ENCODE assay signal across 26 cellular contexts in genomic region chr5:137263319-137263718, GRCh38.
"Had no signal": no experiment of that assay in that cellular context is flagged by ENCODE, and none has a peak within 500 bp of the region (broad histone marks: within the 10 kb centered on the region; RNA-seq: fewer than 3 reads in every experiment).

No MANE protein-coding gene starts in this region.

- H3K9me3 ChIP-seq: gastroesophageal sphincter, left lung, mucosa of descending colon, prostate gland, sigmoid colon, stomach, thyroid gland, upper lobe of left lung had no signal

- ATAC-seq: foreskin keratinocyte; gastroesophageal sphincter; left lung; mucosa of descending colon; stimulated activated effector memory CD8-positive, alpha-beta T cell treated with anti-CD3 and anti-CD28 coated beads, Interleukin-12 subunit alpha, Interleukin-12 subunit beta, amount 100 ng/mL, for 72 hours had no signal

- H3K36me3 ChIP-seq: gastroesophageal sphincter, heart left ventricle, left lung, neural progenitor cell, prostate gland, sigmoid colon, stomach, thyroid gland, upper lobe of left lung had no signal

- H3K27me3 ChIP-seq: dorsolateral prefrontal cortex, heart left ventricle, left lung, neural progenitor cell, sigmoid colon, stomach, thyroid gland, upper lobe of left lung had no signal

- H3K4me1 ChIP-seq: foreskin keratinocyte, gastroesophageal sphincter, left lung, prostate gland, sigmoid colon, stomach, thyroid gland, upper lobe of left lung had no signal

- H3K4me3 ChIP-seq: dorsolateral prefrontal cortex, gastroesophageal sphincter, heart left ventricle, left lung, mucosa of descending colon, neural progenitor cell, prostate gland, sigmoid colon, stomach, thyroid gland, upper lobe of left lung had no signal

- DNase-seq: cerebellar nuclear complex; effector CD4-positive, alpha-beta T cell; foreskin keratinocyte; heart left ventricle; hippocampal formation; kidney glomerular epithelial cell; left lung; mesenchymal stem cell; mucosa of descending colon; naive B cell; right cardiac atrium; sigmoid colon; stimulated activated CD4-positive, alpha-beta T cell treated with anti-CD3 and anti-CD28 coated beads, Interleukin-2, amount 100 ng/mL, for 24 hours; stimulated activated CD4-positive, alpha-beta T cell treated with anti-CD3 and anti-CD28 coated beads, Interleukin-4, amount 100 ng/mL, for 24 hours; stimulated activated naive CD4-positive, alpha-beta T cell treated with Interleukin-2 at 50 U/mL for 16 hours; stomach; thyroid gland; upper lobe of left lung had no signal

- H3K27ac ChIP-seq: foreskin keratinocyte, gastroesophageal sphincter, left lung, neural progenitor cell, prostate gland, sigmoid colon, stomach, thyroid gland, upper lobe of left lung had no signal

- FAIRE-seq: colon, islet of Langerhans, urothelium cell line had no signal
